ENCODE assay signal across 8 cellular contexts in genomic region chr1:210949940-210950546, GRCh38.
DNase-seq lines count a peak whose midpoint lies in the region; ATAC-seq and TF ChIP-seq lines count a peak whose summit lies in the region.
"Not testable (repeated sequence)": the region's sequence is repeated elsewhere in the genome, so short reads cannot be mapped to it uniquely, and the experiment has no call there.

No MANE protein-coding gene starts in this region.

- H3K4me3 ChIP-seq in NB4 (ENCODE audit: low read depth, low read length); SJSA1; esophagus squamous epithelium; neuronal stem cell (ENCODE audit: low read length in 2 of 2); upper lobe of left lung: not testable (repeated sequence)

- TF ChIP-seq POLR2A in NB4 (IDR thresholded peaks at IDR 0.05; ENCODE audit: extremely low read depth, insufficient read length); esophagus squamous epithelium (IDR thresholded peaks at IDR 0.05); upper lobe of left lung (IDR thresholded peaks at IDR 0.05): not testable (repeated sequence)

- H2AFZ ChIP-seq in neuronal stem cell (ENCODE audit: low read length), result not testable (repeated sequence)

- not testable (repeated sequence) for H2AK5ac ChIP-seq in neuronal stem cell (ENCODE audit: low read depth, low read length)

- TF ChIP-seq CTCF in GM12873 (IDR thresholded peaks at IDR 0.05; ENCODE audit: insufficient read depth, low read depth, low read length, missing control alignments), result peak; percentile 80
- peak; percentile 74 for TF ChIP-seq CTCF in HFFc6 (IDR thresholded peaks at IDR 0.05)
- peak; percentile 76 for TF ChIP-seq CTCF in NB4 (IDR thresholded peaks at IDR 0.05; ENCODE audit: low read depth, low read length)
- TF ChIP-seq CTCF in esophagus squamous epithelium (IDR thresholded peaks at IDR 0.05), result peak in 5 of 6 experiments; percentile 36 to 67 (median 48)
- peak in 5 of 6 experiments; percentile 19 to 29 (median 26) for TF ChIP-seq CTCF in upper lobe of left lung (IDR thresholded peaks at IDR 0.05)

- not testable (repeated sequence) for H4K91ac ChIP-seq in neuronal stem cell (ENCODE audit: low read depth, low read length, poor library complexity)

- not testable (repeated sequence) for H3K18ac ChIP-seq in neuronal stem cell (ENCODE audit: low read length)

- H3K4me3 Mint-ChIP-seq in HFFc6, result not testable (repeated sequence)

- not testable (repeated sequence) for H3K27me3 ChIP-seq in SJSA1 (replicated peaks); esophagus squamous epithelium; neuronal stem cell (ENCODE audit: control insufficient read depth in 3 of 3, insufficient read depth in 3 of 3, low read depth in 1 of 3, low read length in 3 of 3); upper lobe of left lung

- not testable (repeated sequence) for H2BK12ac ChIP-seq in neuronal stem cell (ENCODE audit: low read length)

- intact Hi-C loops in esophagus squamous epithelium (cut with DNase I), result not testable (repeated sequence)

- H2BK15ac ChIP-seq in neuronal stem cell (ENCODE audit: low read length), result not testable (repeated sequence)

- not testable (repeated sequence) for H3K36me3 ChIP-seq in SJSA1; esophagus squamous epithelium; neuronal stem cell (replicated peaks in 1 of 2; ENCODE audit: control insufficient read depth in 2 of 2, insufficient read depth in 2 of 2, low read length in 2 of 2); upper lobe of left lung

- peaks cover 14% of the 10 kb centered on the region for H3K4me1 Mint-ChIP-seq in HFFc6 (ENCODE audit: low read depth)

- H4K8ac ChIP-seq in neuronal stem cell (ENCODE audit: low read depth, low read length), result not testable (repeated sequence)

- not testable (repeated sequence) for H3K4ac ChIP-seq in neuronal stem cell (ENCODE audit: low read length)

- TF ChIP-seq EP300 in upper lobe of left lung (IDR thresholded peaks at IDR 0.05), result not testable (repeated sequence)

- not testable (repeated sequence) for H3K36me3 Mint-ChIP-seq in HFFc6 (ENCODE audit: low read depth)

- DNase-seq in HFFc6 (peak; percentile 2), NB4 (ENCODE audit: low read depth) (peak; percentile 36), SJSA1 (ENCODE audit: low read depth in 1 of 2, low spot score in 2 of 2) (peak; percentile 6 to 58), neuronal stem cell (ENCODE audit: low spot score) (peak; percentile 4), upper lobe of left lung (peak in 1 of 2 donors; percentile 27)
- peak; percentile 70 to 77 for DNase-seq in activated T-cell treated with anti-CD3 and anti-CD28 coated beads, Interleukin-2, amount 50 U/mL, for 48 hours
- DNase-seq in esophagus squamous epithelium (lab: John Stamatoyannopoulos, UW), result not testable (repeated sequence)

- not testable (repeated sequence) for H3K27me3 Mint-ChIP-seq in HFFc6 (ENCODE audit: insufficient read depth)

- not testable (repeated sequence) for H3K23ac ChIP-seq in neuronal stem cell (ENCODE audit: low read depth, low read length, poor library complexity)

- H3K4me1 ChIP-seq in SJSA1 (replicated peaks); esophagus squamous epithelium; neuronal stem cell (ENCODE audit: control insufficient read depth in 2 of 2, insufficient read depth in 1 of 2, low read depth in 1 of 2, low read length in 2 of 2); upper lobe of left lung: not testable (repeated sequence)

- H3K27ac Mint-ChIP-seq in HFFc6, result not testable (repeated sequence)

- not testable (repeated sequence) for H3K9ac ChIP-seq in neuronal stem cell (ENCODE audit: low read depth, low read length, poor library complexity)

- H3K9me3 Mint-ChIP-seq in HFFc6, result not testable (repeated sequence)

- not testable (repeated sequence) for H3K9me3 ChIP-seq in SJSA1 (replicated peaks); esophagus squamous epithelium; neuronal stem cell (replicated peaks in 1 of 2; ENCODE audit: control insufficient read depth in 2 of 2, insufficient read depth in 1 of 2, low read depth in 1 of 2, low read length in 2 of 2); upper lobe of left lung

- not testable (repeated sequence) for H2BK120ac ChIP-seq in neuronal stem cell (ENCODE audit: low read depth, low read length)

- H3K4me2 ChIP-seq in neuronal stem cell (ENCODE audit: insufficient read depth, low read length, poor library complexity, severe bottlenecking), result not testable (repeated sequence)

- ATAC-seq in upper lobe of left lung (ENCODE audit: low FRiP score in 2 of 2), result not testable (repeated sequence)

- not testable (repeated sequence) for H2BK5ac ChIP-seq in neuronal stem cell (ENCODE audit: low read length)

- not testable (repeated sequence) for H3K14ac ChIP-seq in neuronal stem cell (ENCODE audit: low read length)

- H3K27ac ChIP-seq in SJSA1; esophagus squamous epithelium; neuronal stem cell (replicated peaks; ENCODE audit: low read length); upper lobe of left lung: not testable (repeated sequence)

- H3K79me1 ChIP-seq in neuronal stem cell (ENCODE audit: low read depth, low read length), result not testable (repeated sequence)

- WGBS in esophagus squamous epithelium, 2 donors, result no CpG with 5 or more reads among the region's 2 CpGs
- whole genome bisulfite sequencing in neuronal stem cell (ENCODE audit: extremely low coverage in 2 of 2, insufficient read length in 2 of 2, insufficient replicate concordance in 1 of 2), 2 donors, result no CpG with 5 or more reads among the region's 2 CpGs
- WGBS in upper lobe of left lung, 2 donors, result 49 to 90% methylated on average over 1 to 2 of the region's 2 CpGs

Comparison
In these comparisons a context has a peak if more than half of its experiments do, and no peak if none do; other contexts are left out.
1. CTCF ChIP-seq: peak in every context shown above with its lines; median percentile 80 in GM12873; 76 in NB4; 74 in HFFc6; 48 in esophagus squamous epithelium; 26 in upper lobe of left lung.